In genomic region chr2:72106978-72107377, GRCh38 we compare ENCODE assay signal across 21 cellular contexts. TPM values are rescaled to one million over a fixed set of nuclear protein-coding genes. Genes with fewer than 3 reads are reported as not detected.
A peak's percentile ranks its signal among the peaks of the same experiment; 100 is the strongest.
DNase-seq lines count a peak whose midpoint lies in the region; ATAC-seq and TF ChIP-seq lines count a peak whose summit lies in the region.
"Had no signal": no experiment of that assay in that cellular context is flagged by ENCODE, and none has a peak within 500 bp of the region (broad histone marks: within the 10 kb centered on the region; RNA-seq: fewer than 3 reads in every experiment).

No MANE protein-coding gene starts in this region.

- peak overlapping the region; percentile 70 for H3K27ac ChIP-seq in RWPE2 (ENCODE audit: poor library complexity, severe bottlenecking)
- H3K27ac ChIP-seq in epithelial cell of prostate: peak overlapping the region; percentile 50
- H3K27ac ChIP-seq: HL-60, KMS-11, RWPE1 had no signal

- no peaks in the 10 kb centered on the region for H3K36me3 ChIP-seq in RWPE2 (ENCODE audit: low read depth)

- no peak for ATAC-seq in RWPE2 (ENCODE audit: low read depth)
- ATAC-seq in effector memory CD8-positive, alpha-beta T cell (replicated peaks): no peak
- ATAC-seq in T-cell (replicated peaks in 1 of 4): no peak
- ATAC-seq: Panc1 had no signal

- H3K4me1 Mint-ChIP-seq in activated naive CD4-positive, alpha-beta T cell treated with anti-CD3 and anti-CD28 coated beads, Interleukin-2, amount 10 ng/mL, durations not matched to agents 7 days and 5 days: no peaks in the 10 kb centered on the region
- peaks cover 11% of the 10 kb centered on the region for H3K4me1 Mint-ChIP-seq in osteocyte (ENCODE audit: unreplicated experiment)
- peaks cover 0 to 1% of the 10 kb centered on the region in 2 donors for H3K4me1 Mint-ChIP-seq in effector memory CD8-positive, alpha-beta T cell (ENCODE audit: low read depth in 2 of 2)
- H3K4me1 Mint-ChIP-seq in T-cell: no peaks in the 10 kb centered on the region
- H3K4me1 Mint-ChIP-seq: IgD-negative memory B cell had no signal

- CTCF ChIA-PET in activated naive CD4-positive, alpha-beta T cell treated with anti-CD3 and anti-CD28 coated beads, Interleukin-2, amount 10 ng/mL, durations not matched to agents 7 days and 5 days (lab: Charles Lee): no interaction called here
- CTCF ChIA-PET in T-cell (lab: Charles Lee): no interaction called here

- POLR2A ChIA-PET in T-cell (lab: Charles Lee): no interaction called here

- H3K4me1 ChIP-seq in RWPE2 (ENCODE audit: insufficient read depth, poor library complexity, severe bottlenecking): peaks cover 26% of the 10 kb centered on the region

- no peaks in the 10 kb centered on the region for H3K27me3 ChIP-seq in RWPE2 (ENCODE audit: insufficient read depth, poor library complexity, severe bottlenecking)

- no peaks in the 10 kb centered on the region for H3K9me3 Mint-ChIP-seq in activated naive CD4-positive, alpha-beta T cell treated with anti-CD3 and anti-CD28 coated beads, Interleukin-2, amount 10 ng/mL, durations not matched to agents 7 days and 5 days
- H3K9me3 Mint-ChIP-seq in osteocyte (ENCODE audit: unreplicated experiment): no peaks in the 10 kb centered on the region
- no peaks in the 10 kb centered on the region for H3K9me3 Mint-ChIP-seq in effector memory CD8-positive, alpha-beta T cell
- H3K9me3 Mint-ChIP-seq in T-cell: no peaks in the 10 kb centered on the region
- H3K9me3 Mint-ChIP-seq: IgD-negative memory B cell had no signal

- H3K27me3 Mint-ChIP-seq in activated naive CD4-positive, alpha-beta T cell treated with anti-CD3 and anti-CD28 coated beads, Interleukin-2, amount 10 ng/mL, durations not matched to agents 7 days and 5 days: peaks cover 9% of the 10 kb centered on the region
- H3K27me3 Mint-ChIP-seq in osteocyte (ENCODE audit: unreplicated experiment) (peaks cover 16% of the 10 kb centered on the region), T-cell (peaks cover 10 to 19% of the 10 kb centered on the region in 2 donors)
- peaks cover 13 to 67% of the 10 kb centered on the region in 2 donors for H3K27me3 Mint-ChIP-seq in effector memory CD8-positive, alpha-beta T cell

- no peak overlapping the region for H3K4me3 ChIP-seq in RWPE2 (ENCODE audit: severe bottlenecking)

- TF ChIP-seq CTCF in RWPE2 (IDR thresholded peaks at IDR 0.05; ENCODE audit: poor library complexity, severe bottlenecking): no peak
- no peak for TF ChIP-seq CTCF in osteocyte (IDR thresholded peaks at IDR 0.05)

- H3K4me3 Mint-ChIP-seq in activated naive CD4-positive, alpha-beta T cell treated with anti-CD3 and anti-CD28 coated beads, Interleukin-2, amount 10 ng/mL, durations not matched to agents 7 days and 5 days: no peak overlapping the region
- H3K4me3 Mint-ChIP-seq in osteocyte (ENCODE audit: unreplicated experiment) (no peak overlapping the region), T-cell (no peak overlapping the region)
- no peak overlapping the region for H3K4me3 Mint-ChIP-seq in effector memory CD8-positive, alpha-beta T cell
- H3K4me3 Mint-ChIP-seq: IgD-negative memory B cell had no signal

- no peaks in the 10 kb centered on the region for H3K36me3 Mint-ChIP-seq in activated naive CD4-positive, alpha-beta T cell treated with anti-CD3 and anti-CD28 coated beads, Interleukin-2, amount 10 ng/mL, durations not matched to agents 7 days and 5 days
- H3K36me3 Mint-ChIP-seq in osteocyte (ENCODE audit: unreplicated experiment): no peaks in the 10 kb centered on the region
- no peaks in the 10 kb centered on the region for H3K36me3 Mint-ChIP-seq in effector memory CD8-positive, alpha-beta T cell (ENCODE audit: insufficient read depth)
- H3K36me3 Mint-ChIP-seq in T-cell: no peaks in the 10 kb centered on the region
- H3K36me3 Mint-ChIP-seq: IgD-negative memory B cell had no signal

- no peak overlapping the region for H3K27ac Mint-ChIP-seq in activated naive CD4-positive, alpha-beta T cell treated with anti-CD3 and anti-CD28 coated beads, Interleukin-2, amount 10 ng/mL, durations not matched to agents 7 days and 5 days
- H3K27ac Mint-ChIP-seq in osteocyte (ENCODE audit: unreplicated experiment): no peak overlapping the region
- H3K27ac Mint-ChIP-seq in effector memory CD8-positive, alpha-beta T cell: no peak overlapping the region
- H3K27ac Mint-ChIP-seq in T-cell: no peak overlapping the region
- H3K27ac Mint-ChIP-seq: IgD-negative memory B cell had no signal

- peak; percentile 8 for DNase-seq in activated naive CD4-positive, alpha-beta T cell treated with anti-CD3 and anti-CD28 coated beads, Interleukin-2, amount 10 ng/mL, durations not matched to agents 7 days and 5 days
- no peak for DNase-seq in activated naive CD4-positive, alpha-beta T cell treated with Interleukin-2 at 50 U/mL for 16 hours
- DNase-seq in RWPE2 (ENCODE audit: low spot score): no peak
- DNase-seq in epithelial cell of prostate (ENCODE audit: low read depth, low spot score): no peak
- peak; percentile 27 for DNase-seq in osteocyte (ENCODE audit: extremely low spot score, unreplicated experiment)
- DNase-seq in effector memory CD8-positive, alpha-beta T cell: no peak
- no peak for DNase-seq in T-cell
- DNase-seq: Calu3, DND-41, MM.1S, NCI-H1694, NCI-H2029 treated with DMSO at 0.1 percent for 48 hours, NCI-H446 treated with DMSO at 0.1 percent for 48 hours, NCI-H526, NCI-H82, SHP77 treated with DMSO at 0.1 percent for 48 hours had no signal

- no peaks in the 10 kb centered on the region for H3K9me3 ChIP-seq in RWPE2 (ENCODE audit: severe bottlenecking)

RNA-seq across cellular contexts. Expression of gene CYP26B1, which starts 40.7 kb away (rescaled TPM):
- total RNA-seq in osteocyte: 0.89 and 1.3 TPM in 2 replicates
- under 1 TPM in 1 of 5 donors, not detected in 4; 0.06 TPM for total RNA-seq in T-cell

Comparison
In these comparisons a context has a peak if more than half of its experiments do, and no peak if none do; other contexts are left out.
1. DNase-seq: peak in activated naive CD4-positive, alpha-beta T cell treated with anti-CD3 and anti-CD28 coated beads, Interleukin-2, amount 10 ng/mL, durations not matched to agents 7 days and 5 days (single experiment) and osteocyte (single experiment); none in activated naive CD4-positive, alpha-beta T cell treated with Interleukin-2 at 50 U/mL for 16 hours (single experiment), RWPE2 (single experiment), epithelial cell of prostate (single experiment), effector memory CD8-positive, alpha-beta T cell (0 of 3) and T-cell (0 of 34).